11 cellular contexts compared by ENCODE assay signal in genomic region chr15:67117356-67117755, GRCh38. TPM values are rescaled to one million over a fixed set of nuclear protein-coding genes. Genes with fewer than 3 reads are reported as not detected.
A peak's percentile ranks its signal among the peaks of the same experiment; 100 is the strongest.
DNase-seq lines count a peak whose midpoint lies in the region; ATAC-seq and TF ChIP-seq lines count a peak whose summit lies in the region.
"Had no signal": no experiment of that assay in that cellular context is flagged by ENCODE, and none has a peak within 500 bp of the region (broad histone marks: within the 10 kb centered on the region; RNA-seq: fewer than 3 reads in every experiment).

No MANE protein-coding gene starts in this region.

- H3K4me1 Mint-ChIP-seq in nephron: peaks cover 87% of the 10 kb centered on the region

- peak overlapping the region in 2 of 3 experiments; percentile 87 to 97 for H3K27ac Mint-ChIP-seq in nephron

- H3K9me3 ChIP-seq in effector memory CD4-positive, alpha-beta T cell (ENCODE audit: control insufficient read depth, low read length): no peaks in the 10 kb centered on the region
- H3K9me3 ChIP-seq: ovary, SJCRH30 had no signal

- peaks cover 8% of the 10 kb centered on the region for H3K27me3 Mint-ChIP-seq in nephron (ENCODE audit: low read depth)

- ATAC-seq in GM21381 (IDR thresholded peaks at IDR 0.05; ENCODE audit: unreplicated experiment) (no peak), GM18505 (IDR thresholded peaks at IDR 0.05; ENCODE audit: unreplicated experiment) (no peak)

- peaks cover 10% of the 10 kb centered on the region for H3K36me3 Mint-ChIP-seq in nephron (ENCODE audit: low read depth)

- no peaks in the 10 kb centered on the region for H3K36me3 ChIP-seq in effector memory CD4-positive, alpha-beta T cell (ENCODE audit: control insufficient read depth, insufficient read depth, low read length)
- H3K36me3 ChIP-seq: ovary had no signal

- no peak for TF ChIP-seq CTCF in nephron (IDR thresholded peaks at IDR 0.05; ENCODE audit: unreplicated experiment in 3 of 3)

- no peak for TF ChIP-seq POLR2A in GM18505 (IDR thresholded peaks at IDR 0.05; ENCODE audit: borderline replicate concordance, extremely low read depth, insufficient read depth, insufficient read length)

- H3K27me3 ChIP-seq in effector memory CD4-positive, alpha-beta T cell (replicated peaks; ENCODE audit: control insufficient read depth, insufficient read depth, low read length, poor library complexity, severe bottlenecking): no peaks in the 10 kb centered on the region
- H3K27me3 ChIP-seq: ovary, SJCRH30 had no signal

- H3K9me3 Mint-ChIP-seq in nephron: no peaks in the 10 kb centered on the region

- DNase-seq in CD1c-positive myeloid dendritic cell (ENCODE audit: extremely low spot score) (peak; percentile 85), M059J (ENCODE audit: low read depth) (peak; percentile 40), HuH-7.5 (ENCODE audit: low spot score) (no peak), RKO (ENCODE audit: low spot score) (no peak)
- DNase-seq in effector memory CD4-positive, alpha-beta T cell: no peak
- DNase-seq: DMS79, SJCRH30 had no signal

- peaks cover 78% of the 10 kb centered on the region for H3K4me1 ChIP-seq in effector memory CD4-positive, alpha-beta T cell (ENCODE audit: control insufficient read depth, insufficient read depth, low read length, poor library complexity, severe bottlenecking)
- H3K4me1 ChIP-seq: SJCRH30 had no signal

- H3K4me3 ChIP-seq in effector memory CD4-positive, alpha-beta T cell (ENCODE audit: insufficient read depth, low read depth, low read length, poor library complexity, severe bottlenecking): no peak overlapping the region
- H3K4me3 ChIP-seq: ovary, SJCRH30 had no signal

- no peak overlapping the region for H3K4me3 Mint-ChIP-seq in nephron

- peak overlapping the region; percentile 18 for H3K27ac ChIP-seq in effector memory CD4-positive, alpha-beta T cell (ENCODE audit: insufficient read depth, low read length, poor library complexity, severe bottlenecking)
- H3K27ac ChIP-seq: ovary, SJCRH30 had no signal

RNA-seq across cellular contexts. Expression of gene SMAD3, which starts 52.0 kb away (rescaled TPM):
- 32.6 and 46.7 TPM in 2 replicates for total RNA-seq in M059J (2014; rRNA removed; shearing (Covaris generic))

Comparison
In these comparisons a context has a peak if more than half of its experiments do, and no peak if none do; other contexts are left out.
1. DNase-seq: peak in CD1c-positive myeloid dendritic cell (single experiment) and M059J (single experiment); none in effector memory CD4-positive, alpha-beta T cell (0 of 3), HuH-7.5 (single experiment) and RKO (single experiment).